4 cellular contexts compared by ENCODE assay signal in the genomic region with DNA sequence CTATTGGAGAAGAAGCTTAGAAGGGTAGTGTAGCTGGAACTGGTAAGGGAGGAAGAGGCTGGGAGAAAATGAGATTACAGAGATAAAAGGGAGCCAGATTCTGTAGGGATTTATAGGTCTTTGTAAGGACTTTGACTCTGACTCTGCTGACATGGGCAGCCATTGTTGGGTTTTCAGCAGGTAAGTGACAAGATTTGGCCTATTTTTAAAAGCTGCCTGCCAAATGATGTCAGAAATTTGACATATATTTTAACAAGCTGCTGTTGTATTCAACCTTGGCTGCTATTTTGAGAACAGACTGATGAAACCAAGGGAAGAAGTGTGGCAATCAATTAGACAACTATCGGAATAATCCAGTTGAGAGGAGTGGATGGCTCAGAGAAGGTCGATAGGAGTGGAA. TPM values are rescaled to one million over a fixed set of nuclear protein-coding genes. Genes with fewer than 3 reads are reported as not detected.
"Had no signal": no experiment of that assay in that cellular context is flagged by ENCODE, and none has a peak within 500 bp of the region (broad histone marks: within the 10 kb centered on the region; RNA-seq: fewer than 3 reads in every experiment).

No MANE protein-coding gene starts in this region.

- DNase-seq: GDM1, GF-D8 had no signal

- ATAC-seq: GM12878 had no signal

- H3K4me3 ChIP-seq: GM12878 had no signal

RNA-seq across cellular contexts. Expression of a gene that starts 56.7 kb away (rescaled TPM):
- total RNA-seq: G401 had no signal
